21 cellular contexts compared by ENCODE assay signal in the genomic region with DNA sequence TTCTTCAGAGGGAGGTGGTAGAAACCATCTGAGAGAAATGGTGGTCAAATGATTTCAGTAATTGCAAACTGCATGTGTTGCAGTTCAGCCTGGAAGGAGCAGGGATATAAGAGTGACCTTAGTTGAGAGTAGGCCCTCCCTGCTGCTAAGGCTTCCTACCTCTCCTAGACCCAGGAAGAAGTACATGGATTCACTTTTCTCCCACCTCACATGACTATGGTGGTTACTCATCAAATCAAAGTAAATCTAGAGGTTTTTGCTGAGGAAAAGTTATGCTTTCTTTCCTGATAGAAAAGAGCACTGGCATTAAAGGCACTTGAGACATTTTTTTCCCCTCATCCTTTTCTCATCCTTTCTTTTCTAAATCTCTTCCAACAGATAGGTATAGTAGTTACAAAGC. TPM values are rescaled to one million over a fixed set of nuclear protein-coding genes. Genes with fewer than 3 reads are reported as not detected.
DNase-seq lines count a peak whose midpoint lies in the region; ATAC-seq, FAIRE-seq and TF ChIP-seq lines count a peak whose summit lies in the region.
"Had no signal": no experiment of that assay in that cellular context is flagged by ENCODE, and none has a peak within 500 bp of the region (broad histone marks: within the 10 kb centered on the region; RNA-seq: fewer than 3 reads in every experiment).

No MANE protein-coding gene starts in this region.

- H3K4me3 ChIP-seq in breast epithelium (no peak overlapping the region), brain microvascular endothelial cell (ENCODE audit: low read depth, low read length) (no peak overlapping the region), keratinocyte (ENCODE audit: control insufficient read depth in 2 of 3, extremely low read depth in 1 of 3, insufficient read depth in 2 of 3, low read depth in 1 of 3, low read length in 3 of 3) (no peak overlapping the region), left ventricle myocardium inferior (no peak overlapping the region)
- H3K4me3 ChIP-seq: PC-9 had no signal

- no peaks in the 10 kb centered on the region for H3K27me3 ChIP-seq in breast epithelium
- H3K27me3 ChIP-seq in brain microvascular endothelial cell (replicated peaks): no peaks in the 10 kb centered on the region
- H3K27me3 ChIP-seq in keratinocyte (ENCODE audit: control insufficient read depth, extremely low read depth, insufficient read depth, low read length): no peaks in the 10 kb centered on the region
- H3K27me3 ChIP-seq in left ventricle myocardium inferior (ENCODE audit: low read depth): no peaks in the 10 kb centered on the region

- H3K4me1 ChIP-seq in breast epithelium (no peaks in the 10 kb centered on the region), keratinocyte (ENCODE audit: control insufficient read depth, extremely low read depth, insufficient read depth, low read length) (peaks cover 60% of the 10 kb centered on the region), left ventricle myocardium inferior (peaks cover 2% of the 10 kb centered on the region)

- ATAC-seq in GM19397 (IDR thresholded peaks at IDR 0.05; ENCODE audit: unreplicated experiment): no peak
- ATAC-seq: Right ventricle myocardium inferior had no signal

- in situ Hi-C loops in brain microvascular endothelial cell (cut with HindIII; ENCODE audit: low pct_ligation_motif_present, low sequenced_read_pairs): no loop called here

- H3K27ac Mint-ChIP-seq in MCF 10A (ENCODE audit: low read depth, unreplicated experiment): peak overlapping the region; percentile 83
- no peak overlapping the region for H3K27ac Mint-ChIP-seq in T-helper 2 cell treated with Interferon-gamma antibody and Interleukin-4, amounts not matched to agents 5 μg/mL and 100 μg/mL, for 36 hours
- H3K27ac Mint-ChIP-seq: CD14-positive monocyte had no signal

- peak; percentile 62 for FAIRE-seq in keratinocyte (lab: Jason Lieb, UNC)
- FAIRE-seq: G401.6, GM12891 had no signal

- peak overlapping the region; percentile 8 for H3K4me2 ChIP-seq in keratinocyte (ENCODE audit: control insufficient read depth, extremely low read depth, insufficient read depth, low read depth, low read length)
- H3K4me2 ChIP-seq: PC-9 had no signal

- no peaks in the 10 kb centered on the region for H3K9me3 Mint-ChIP-seq in MCF 10A (ENCODE audit: unreplicated experiment)
- H3K9me3 Mint-ChIP-seq in T-helper 2 cell treated with Interferon-gamma antibody and Interleukin-4, amounts not matched to agents 5 μg/mL and 100 μg/mL, for 36 hours: no peaks in the 10 kb centered on the region

- H3K9me1 ChIP-seq in keratinocyte (ENCODE audit: control insufficient read depth, extremely low read depth, insufficient read depth, low read length): no peaks in the 10 kb centered on the region

- H3K4me3 Mint-ChIP-seq in MCF 10A (ENCODE audit: unreplicated experiment): no peak overlapping the region
- H3K4me3 Mint-ChIP-seq in T-helper 2 cell treated with Interferon-gamma antibody and Interleukin-4, amounts not matched to agents 5 μg/mL and 100 μg/mL, for 36 hours: no peak overlapping the region
- H3K4me3 Mint-ChIP-seq: CD14-positive monocyte had no signal

- TF ChIP-seq POLR2A in breast epithelium (IDR thresholded peaks at IDR 0.05): no peak

- POLR2A ChIA-PET in MCF 10A (lab: Yijun Ruan, JAX): interaction anchor here (0.6 to 3.4 kb wide), 13 partner anchors 9 to 392 kb away, joined by 3 to 22 read pairs (median 4); a partner anchor contains a TSS

- no peak overlapping the region for H2AFZ ChIP-seq in keratinocyte (ENCODE audit: control insufficient read depth, low read length)
- H2AFZ ChIP-seq: PC-9 had no signal

- no peaks in the 10 kb centered on the region for H3K27me3 Mint-ChIP-seq in MCF 10A (ENCODE audit: insufficient read depth, unreplicated experiment)
- no peaks in the 10 kb centered on the region for H3K27me3 Mint-ChIP-seq in T-helper 2 cell treated with Interferon-gamma antibody and Interleukin-4, amounts not matched to agents 5 μg/mL and 100 μg/mL, for 36 hours (ENCODE audit: low read depth)

- H3K4me1 Mint-ChIP-seq in MCF 10A (ENCODE audit: insufficient read depth, unreplicated experiment): peaks cover 44% of the 10 kb centered on the region
- peaks cover 27% of the 10 kb centered on the region for H3K4me1 Mint-ChIP-seq in T-helper 2 cell treated with Interferon-gamma antibody and Interleukin-4, amounts not matched to agents 5 μg/mL and 100 μg/mL, for 36 hours (ENCODE audit: low read depth)

- no peak for DNase-seq in MCF 10A (ENCODE audit: unreplicated experiment)
- DNase-seq in breast epithelium (ENCODE audit: low spot score in 2 of 2): no peak
- no peak for DNase-seq in brain microvascular endothelial cell
- no peak for DNase-seq in keratinocyte (ENCODE audit: low read depth, low spot score)
- no peak for DNase-seq in left ventricle myocardium inferior
- DNase-seq in cortex of kidney (lab: John Stamatoyannopoulos, UW): no peak
- no peak for DNase-seq in T-helper 2 cell treated with Interferon-gamma antibody and Interleukin-4, amounts not matched to agents 5 μg/mL and 100 μg/mL, for 36 hours (ENCODE audit: low spot score)
- DNase-seq: Caco-2, DMS53, HCEC 1CT, NCI-H1048, NCI-H146, NCI-H345, NCI-H69, PC-9 had no signal

- CTCF ChIA-PET in MCF 10A (lab: Yijun Ruan, JAX): interaction anchor here (0.7 to 1.4 kb wide), 2 partner anchors 22 to 190 kb away, joined by 3 to 4 read pairs; no protein-coding TSS in a partner anchor

- peak overlapping the region; percentile 54 for H3K9ac ChIP-seq in keratinocyte (ENCODE audit: control insufficient read depth, extremely low read depth, insufficient read depth, low read length)

- intact Hi-C loops in MCF 10A (cut with micrococcal nuclease): loop anchor here (10.0 kb wide), 1 partner anchor 302 kb away; no protein-coding TSS in a partner anchor
- intact Hi-C loops in breast epithelium (cut with DNase I; ENCODE audit: low total_unique reads): no loop called here
- intact Hi-C loops in left ventricle myocardium inferior (cut with micrococcal nuclease): no loop called here

- TF ChIP-seq CTCF in MCF 10A (IDR thresholded peaks at IDR 0.05; ENCODE audit: unreplicated experiment) (no peak), breast epithelium (IDR thresholded peaks at IDR 0.05) (no peak), brain microvascular endothelial cell (IDR thresholded peaks at IDR 0.05; ENCODE audit: low read depth, low read length, missing control alignments) (no peak), keratinocyte (optimal IDR thresholded peaks at IDR 0.05 in 1 of 3, IDR thresholded peaks at IDR 0.05 in 1 of 3, conservative IDR thresholded peaks at IDR 0.05 in 1 of 3; ENCODE audit: extremely low read depth in 1 of 3, insufficient read depth in 2 of 3, low read length in 3 of 3) (no peak), left ventricle myocardium inferior (IDR thresholded peaks at IDR 0.05; ENCODE audit: borderline replicate concordance) (no peak)

- H3K36me3 ChIP-seq in breast epithelium: no peaks in the 10 kb centered on the region
- H3K36me3 ChIP-seq in brain microvascular endothelial cell (replicated peaks): no peaks in the 10 kb centered on the region
- H3K36me3 ChIP-seq in keratinocyte (ENCODE audit: control insufficient read depth in 2 of 2, extremely low read depth in 1 of 2, insufficient read depth in 2 of 2, low read length in 2 of 2): peaks cover 1 to 2% of the 10 kb centered on the region in 2 experiments
- no peaks in the 10 kb centered on the region for H3K36me3 ChIP-seq in left ventricle myocardium inferior

- dilution Hi-C loops in keratinocyte (cut with MboI; ENCODE audit: extremely low pct_ligation_motif_present, low sequenced_read_pairs): no loop called here

- H4K20me1 ChIP-seq in keratinocyte (ENCODE audit: control insufficient read depth, extremely low read depth, insufficient read depth, low read length): no peaks in the 10 kb centered on the region

- no TSS peak for BruUV-seq in MCF 10A (replicated peaks; lab: Mats Ljungman, UMichigan)

- H3K9me3 ChIP-seq in breast epithelium (no peaks in the 10 kb centered on the region), keratinocyte (ENCODE audit: control insufficient read depth, low read depth, low read length) (no peaks in the 10 kb centered on the region), left ventricle myocardium inferior (replicated peaks) (no peaks in the 10 kb centered on the region)
- H3K9me3 ChIP-seq: Caco-2 had no signal

- peaks cover 8% of the 10 kb centered on the region for H3K79me2 ChIP-seq in keratinocyte (ENCODE audit: control insufficient read depth, insufficient read depth, low read length)

- H3K27ac ChIP-seq in breast epithelium (no peak overlapping the region), brain microvascular endothelial cell (peak overlapping the region; percentile 64), keratinocyte (ENCODE audit: control insufficient read depth, insufficient read depth, low read length) (peak overlapping the region; percentile 90), left ventricle myocardium inferior (replicated peaks) (no peak overlapping the region)
- H3K27ac ChIP-seq: 22Rv1, PC-9 had no signal

- no peaks in the 10 kb centered on the region for H3K36me3 Mint-ChIP-seq in MCF 10A (ENCODE audit: insufficient read depth, unreplicated experiment)
- H3K36me3 Mint-ChIP-seq in T-helper 2 cell treated with Interferon-gamma antibody and Interleukin-4, amounts not matched to agents 5 μg/mL and 100 μg/mL, for 36 hours (ENCODE audit: low read depth): peaks cover 29% of the 10 kb centered on the region

RNA-seq across cellular contexts. Expression of a gene that starts 43.2 kb away (rescaled TPM):
- 1.3 and 2.2 TPM in 2 replicates for total RNA-seq in MCF 10A (2022)
- total RNA-seq in breast epithelium: 1 to 10 TPM; 1.6 to 8.0 (median 2.3) TPM
- polyA plus RNA-seq in keratinocyte: 0.14 to 0.63 TPM in 2 of 3 replicates, not detected in the other
- 0.54 TPM for polyA plus RNA-seq in keratinocyte (2011; ENCODE audit: low read depth)
- polyA plus RNA-seq in keratinocyte (2011; cell fraction: cytosol; rRNA removed): 0.23 and 0.30 TPM in 2 replicates
- 0.12 and 0.36 TPM in 2 replicates for polyA plus RNA-seq in keratinocyte (2011; cell fraction: nucleus; rRNA removed)
- polyA plus RNA-seq in keratinocyte (2012; ENCODE audit: low replicate concordance): 0.16 and 0.70 TPM in 2 replicates
- polyA minus RNA-seq in keratinocyte: 0.40 to 0.99 TPM in 2 of 3 replicates, not detected in the other
- not detected for polyA minus RNA-seq in keratinocyte (2011; cell fraction: cytosol; rRNA and poly(A)+ RNA removed)
- 2.4 and 4.9 TPM in 2 replicates for polyA minus RNA-seq in keratinocyte (2011; cell fraction: nucleus; rRNA and poly(A)+ RNA removed)
- total RNA-seq in left ventricle myocardium inferior: 0.71 TPM

Comparison
In these comparisons a context has a peak if more than half of its experiments do, and no peak if none do; other contexts are left out.
1. H3K27ac ChIP-seq: peak in brain microvascular endothelial cell (single experiment) and keratinocyte (single experiment); none in breast epithelium (0 of 2) and left ventricle myocardium inferior (single experiment).